In genomic region chr11:98398508-98398907, GRCh38 we compare ENCODE assay signal across 27 cellular contexts.
"Had no signal": no experiment of that assay in that cellular context is flagged by ENCODE, and none has a peak within 500 bp of the region (broad histone marks: within the 10 kb centered on the region; RNA-seq: fewer than 3 reads in every experiment).

No MANE protein-coding gene starts in this region.

- ATAC-seq: stimulated activated effector memory CD8-positive, alpha-beta T cell treated with anti-CD3 and anti-CD28 coated beads, Interleukin-12 subunit alpha, Interleukin-12 subunit beta, amount 100 ng/mL, for 72 hours; stimulated activated memory B cell treated with anti-CD40 and anti-IgM and Interleukin-4, amounts not matched to agents 10 μg/mL and 1 μg/mL and 100 μg/mL, for 72 hours; stimulated activated naive B cell treated with anti-CD40 and anti-IgM and Interleukin-4, amounts not matched to agents 10 μg/mL and 1 μg/mL and 100 μg/mL, for 72 hours; stimulated activated naive CD8-positive, alpha-beta T cell treated with anti-CD3 and anti-CD28 coated beads, Interleukin-15, amount 100 ng/mL, for 72 hours; stimulated activated naive CD8-positive, alpha-beta T cell treated with anti-CD3 and anti-CD28 coated beads, Interleukin-15, Interleukin-2, amounts not matched to agents 100 U/mL and 50 U/mL, for 24 hours; upper lobe of right lung had no signal

- FAIRE-seq: urothelium cell line had no signal

- H3K27me3 ChIP-seq: stomach, suprapubic skin, testis, thyroid gland, tibial artery, tibial nerve, transverse colon, upper lobe of left lung, upper lobe of right lung, uterus, vagina had no signal

- H3K4me1 ChIP-seq: stomach, suprapubic skin, testis, thyroid gland, tibial artery, tibial nerve, transverse colon, upper lobe of left lung, upper lobe of right lung, uterus, vagina had no signal

- H3K9me3 ChIP-seq: stomach, suprapubic skin, testis, thoracic aorta, thyroid gland, tibial artery, tibial nerve, transverse colon, upper lobe of left lung, upper lobe of right lung, uterus, vagina had no signal

- H3K36me3 ChIP-seq: stomach, suprapubic skin, thoracic aorta, thyroid gland, tibial artery, tibial nerve, transverse colon, upper lobe of left lung, upper lobe of right lung, uterus, vagina had no signal

- H3K4me3 ChIP-seq: stomach, suprapubic skin, testis, thoracic aorta, thyroid gland, tibial artery, tibial nerve, transverse colon, upper lobe of left lung, upper lobe of right lung, uterus, vagina had no signal

- DNase-seq: stimulated activated CD4-positive, alpha-beta T cell treated with anti-CD3 and anti-CD28 coated beads, Interleukin-2, amount 100 ng/mL, for 48 hours; stimulated activated CD4-positive, alpha-beta T cell treated with anti-CD3 and anti-CD28 coated beads, Interleukin-4, amount 100 ng/mL, for 1 hour; stimulated activated CD4-positive, alpha-beta T cell treated with anti-CD3 and anti-CD28 coated beads, Interleukin-4, amount 100 ng/mL, for 24 hours; stimulated activated CD4-positive, alpha-beta T cell treated with anti-CD3 and anti-CD28 coated beads, Interleukin-4, amount 100 ng/mL, for 4 hours; stimulated activated CD8-positive, alpha-beta memory T cell treated with anti-CD3 and anti-CD28 coated beads, Interleukin-4, amount 100 ng/mL, for 48 hours; stimulated activated naive B cell treated with anti-CD40 and anti-IgM and Interleukin-4, amounts not matched to agents 10 μg/mL and 1 μg/mL and 100 μg/mL, for 72 hours; stimulated activated naive CD4-positive, alpha-beta T cell; stimulated activated naive CD4-positive, alpha-beta T cell treated with Interleukin-2 at 50 U/mL for 16 hours; stimulated activated naive CD8-positive, alpha-beta T cell treated with anti-CD3 and anti-CD28 coated beads, Interleukin-15, amount 100 ng/mL, for 72 hours; stimulated activated naive CD8-positive, alpha-beta T cell treated with anti-CD3 and anti-CD28 coated beads, Interleukin-15, Interleukin-2, amounts not matched to agents 100 U/mL and 50 U/mL, for 24 hours; stomach; substantia nigra; testis; thyroid gland; tibial artery; transverse colon; trophoblast cell; upper lobe of left lung; upper lobe of right lung; uterus had no signal

- H3K27ac ChIP-seq: stomach, suprapubic skin, testis, thoracic aorta, thyroid gland, tibial artery, tibial nerve, transverse colon, upper lobe of left lung, upper lobe of right lung, uterus, vagina had no signal
